7 cellular contexts compared by ENCODE assay signal in genomic region chr15:75639709-75640482, GRCh38. TPM values are rescaled to one million over a fixed set of nuclear protein-coding genes. Genes with fewer than 3 reads are reported as not detected.
DNase-seq lines count a peak whose midpoint lies in the region; ATAC-seq and TF ChIP-seq lines count a peak whose summit lies in the region.

Gene IMP3, minus strand, starts transcription at chr15:75640224. Its CDS starts 56 bp downstream, at chr15:75640168.

- TF ChIP-seq CTCF in hepatocyte (IDR thresholded peaks at IDR 0.05; ENCODE audit: poor library complexity) = no peak

- H3K27ac ChIP-seq in hepatocyte = peak within 1 kb of the TSS; percentile 93

- H3K79me2 ChIP-seq in hepatocyte = peaks cover 39% of the 10 kb centered on the region

- H2AFZ ChIP-seq in hepatocyte = peak within 1 kb of the TSS; percentile 60

- peaks cover 6% of the 10 kb centered on the region for H4K20me1 ChIP-seq in hepatocyte (ENCODE audit: insufficient read depth, poor library complexity, severe bottlenecking)

- H3K4me2 ChIP-seq in hepatocyte = peak within 1 kb of the TSS; percentile 89

- peaks cover 13% of the 10 kb centered on the region for H3K4me1 ChIP-seq in hepatocyte (ENCODE audit: insufficient read depth)

- under 1% methylated on average over 83 of the region's 83 CpGs for WGBS in hepatocyte (ENCODE audit: low lambda C conversion rate, missing lambda C conversion rate)

- peak; percentile 52 for ATAC-seq in GM18508 (IDR thresholded peaks at IDR 0.05; ENCODE audit: insufficient read depth, unreplicated experiment)
- ATAC-seq in HG03025 (IDR thresholded peaks at IDR 0.05; ENCODE audit: low FRiP score, unreplicated experiment) = peak; percentile 88

- peak; percentile 98 to 99 for DNase-seq in NCI-H2081 (lab: John Stamatoyannopoulos, UW)
- DNase-seq in T1000 (lab: John Stamatoyannopoulos, UW) = peak; percentile 85
- peak; percentile 99 for DNase-seq in astrocyte of the hippocampus (ENCODE audit: low read depth, low spot score)
- DNase-seq in hepatocyte (ENCODE audit: low spot score) = peak; percentile 98
- peak; percentile 97 for DNase-seq in retina

- H3K27me3 ChIP-seq in hepatocyte = no peaks in the 10 kb centered on the region

- no peaks in the 10 kb centered on the region for H3K36me3 ChIP-seq in hepatocyte (replicated peaks; ENCODE audit: insufficient read depth, low read depth)

- no peaks in the 10 kb centered on the region for H3K9me3 ChIP-seq in hepatocyte (ENCODE audit: low read depth)

- peak within 1 kb of the TSS; percentile 51 for H3K4me3 ChIP-seq in hepatocyte

- no peaks in the 10 kb centered on the region for H3K9me2 ChIP-seq in hepatocyte (replicated peaks; ENCODE audit: insufficient read depth)

RNA-seq across cellular contexts. Expression of gene IMP3, which starts in this region (rescaled TPM):
- 142 and 155 TPM in 2 replicates for total RNA-seq in hepatocyte
- 117 and 144 TPM in 2 replicates for polyA plus RNA-seq in hepatocyte

Comparison
In these comparisons a context has a peak if more than half of its experiments do, and no peak if none do; other contexts are left out.
1. Peak in every context shown above with its lines: DNase-seq, ATAC-seq, H3K4me3 ChIP-seq and H3K27ac ChIP-seq.